Comparison of ENCODE assay signal across 9 cellular contexts in genomic region chr4:151169223-151169622, GRCh38.
DNase-seq lines count a peak whose midpoint lies in the region; ATAC-seq lines count a peak whose summit lies in the region.
"Had no signal": no experiment of that assay in that cellular context is flagged by ENCODE, and none has a peak within 500 bp of the region (broad histone marks: within the 10 kb centered on the region; RNA-seq: fewer than 3 reads in every experiment).

No MANE protein-coding gene starts in this region.

- ATAC-seq in Right ventricle myocardium superior (ENCODE audit: poor library complexity) = peak; percentile 88
- ATAC-seq in HG02623 (IDR thresholded peaks at IDR 0.05; ENCODE audit: unreplicated experiment) = no peak
- no peak for ATAC-seq in HG03045 (IDR thresholded peaks at IDR 0.05; ENCODE audit: unreplicated experiment)

- H3K9me3 ChIP-seq in SK-N-MC (ENCODE audit: low read depth, low read length) = no peaks in the 10 kb centered on the region

- peak overlapping the region; percentile 52 for H3K4me3 ChIP-seq in SK-N-MC

- H3K27ac ChIP-seq in SK-N-MC = peak overlapping the region; percentile 65; the same call in 1 of the 2 replicates

- intact Hi-C loops in Right ventricle myocardium superior (cut with DNase I) = no loop called here
- intact Hi-C loops in posterior cingulate gyrus (cut with DNase I) = no loop called here

- H3K36me3 ChIP-seq in SK-N-MC (ENCODE audit: insufficient read depth, low read length) = no peaks in the 10 kb centered on the region

- no peak overlapping the region for H3K9ac ChIP-seq in SK-N-MC (ENCODE audit: insufficient read length)

- DNase-seq in EH (ENCODE audit: low read depth) (peak; percentile 94), SK-N-MC (ENCODE audit: low read depth, low spot score) (peak; percentile 73), Right ventricle myocardium superior (peak; percentile 79), posterior cingulate gyrus (peak; percentile 26 to 94 (median 61))
- no peak for DNase-seq in activated CD4-positive, alpha-beta T cell treated with anti-CD3 and anti-CD28 coated beads, Interleukin-2, amount 50 U/mL, for 1 hour
- DNase-seq in stimulated activated naive CD4-positive, alpha-beta T cell treated with Interleukin-2 at 50 U/mL for 16 hours (lab: John Stamatoyannopoulos, UW) = no peak
- DNase-seq: T-helper 1 cell had no signal

Comparison
In these comparisons a context has a peak if more than half of its experiments do, and no peak if none do; other contexts are left out.
1. DNase-seq: peak in EH (single experiment), SK-N-MC (single experiment), Right ventricle myocardium superior (single experiment) and posterior cingulate gyrus (10 of 10); none in activated CD4-positive, alpha-beta T cell treated with anti-CD3 and anti-CD28 coated beads, Interleukin-2, amount 50 U/mL, for 1 hour (single experiment) and stimulated activated naive CD4-positive, alpha-beta T cell treated with Interleukin-2 at 50 U/mL for 16 hours (single experiment).